In genomic region chr9:115416299-115416698, GRCh38 we compare ENCODE assay signal across 19 cellular contexts.
DNase-seq lines count a peak whose midpoint lies in the region; ATAC-seq lines count a peak whose summit lies in the region.
"Had no signal": no experiment of that assay in that cellular context is flagged by ENCODE, and none has a peak within 500 bp of the region (broad histone marks: within the 10 kb centered on the region; RNA-seq: fewer than 3 reads in every experiment).

No MANE protein-coding gene starts in this region.

- no peaks in the 10 kb centered on the region for H3K4me1 ChIP-seq in SJCRH30
- H3K4me1 ChIP-seq: vagina had no signal

- H3K27ac ChIP-seq in SJCRH30, result no peak overlapping the region
- H3K27ac ChIP-seq: RWPE1, vagina had no signal

- no peak overlapping the region for H3K4me3 ChIP-seq in SJCRH30
- H3K4me3 ChIP-seq: vagina had no signal

- ATAC-seq in GM18907 (IDR thresholded peaks at IDR 0.05; ENCODE audit: unreplicated experiment) (peak; percentile 88), GM21619 (IDR thresholded peaks at IDR 0.05; ENCODE audit: unreplicated experiment) (peak; percentile 70), HG03108 (IDR thresholded peaks at IDR 0.05; ENCODE audit: unreplicated experiment) (peak; percentile 65), left colon (peak; percentile 88)
- ATAC-seq: stimulated activated naive CD8-positive, alpha-beta T cell treated with anti-CD3 and anti-CD28 coated beads, Interleukin-15, amount 100 ng/mL, for 72 hours; WTC11 had no signal

- no peaks in the 10 kb centered on the region for H3K27me3 ChIP-seq in SJCRH30
- H3K27me3 ChIP-seq: vagina had no signal

- H3K36me3 ChIP-seq in SJCRH30, result no peaks in the 10 kb centered on the region
- H3K36me3 ChIP-seq: vagina had no signal

- peaks cover 23% of the 10 kb centered on the region for H3K9me3 ChIP-seq in SJCRH30 (replicated peaks)
- H3K9me3 ChIP-seq: vagina had no signal

- intact Hi-C loops in left colon (cut with DNase I, micrococcal nuclease), result no loop called here

- DNase-seq in left colon (peak in 1 of 2 donors; percentile 16), SJCRH30 (no peak), NCI-H2107 (lab: John Stamatoyannopoulos, UW) (no peak), NCI-H345 treated with DMSO at 0.1 percent for 48 hours (lab: John Stamatoyannopoulos, UW; ENCODE audit: unreplicated experiment) (no peak)
- no peak for DNase-seq in activated effector memory CD4-positive, alpha-beta T cell treated with anti-CD3 and anti-CD28 coated beads, Interleukin-2, amount 50 U/mL, for 16 hours
- DNase-seq: CD8-positive, alpha-beta memory T cell; cerebellar nuclear complex; endodermal cell; GOT3; Kasumi-1; midbrain; retina; stimulated activated naive CD8-positive, alpha-beta T cell treated with anti-CD3 and anti-CD28 coated beads, Interleukin-15, amount 100 ng/mL, for 72 hours had no signal
